Comparison of ENCODE assay signal across 14 cellular contexts in genomic region chr6:113530769-113531168, GRCh38.
DNase-seq lines count a peak whose midpoint lies in the region; ATAC-seq, FAIRE-seq and TF ChIP-seq lines count a peak whose summit lies in the region.
"Had no signal": no experiment of that assay in that cellular context is flagged by ENCODE, and none has a peak within 500 bp of the region (broad histone marks: within the 10 kb centered on the region; RNA-seq: fewer than 3 reads in every experiment).

No MANE protein-coding gene starts in this region.

- no peak overlapping the region for H3K4me3 Mint-ChIP-seq in astrocyte (ENCODE audit: unreplicated experiment)
- H3K4me3 Mint-ChIP-seq: immature natural killer cell; naive thymus-derived CD4-positive, alpha-beta T cell had no signal

- H3K4me2 ChIP-seq in A549 (0 out of 3 replicates have a peak overlapping the region, but pooled peaks have one; percentile 6), astrocyte (ENCODE audit: low read length) (no peak overlapping the region)

- H3K36me3 ChIP-seq in astrocyte (ENCODE audit: insufficient read depth, low read length) (no peaks in the 10 kb centered on the region), tibial artery (no peaks in the 10 kb centered on the region), stomach (no peaks in the 10 kb centered on the region)

- ATAC-seq in A549, result peak in 1 of 2 experiments; percentile 30; a peak in 1 of 6 replicates
- ATAC-seq in foreskin keratinocyte, result peak; percentile 93
- ATAC-seq in GM21360 (IDR thresholded peaks at IDR 0.05; ENCODE audit: unreplicated experiment), result no peak
- ATAC-seq: naive thymus-derived CD4-positive, alpha-beta T cell had no signal

- no peak for TF ChIP-seq CTCF in A549 (IDR thresholded peaks at IDR 0.05)
- TF ChIP-seq CTCF in astrocyte (IDR thresholded peaks at IDR 0.05; ENCODE audit: insufficient read depth, low read depth, low read length), result no peak
- no peak for TF ChIP-seq CTCF in foreskin keratinocyte (conservative IDR thresholded peaks at IDR 0.05)
- TF ChIP-seq CTCF in tibial artery (IDR thresholded peaks at IDR 0.05), result no peak
- no peak for TF ChIP-seq CTCF in stomach (IDR thresholded peaks at IDR 0.05)

- no peaks in the 10 kb centered on the region for H3K27me3 Mint-ChIP-seq in astrocyte (ENCODE audit: low read depth, unreplicated experiment)
- H3K27me3 Mint-ChIP-seq: naive thymus-derived CD4-positive, alpha-beta T cell had no signal

- WGBS in A549 (ENCODE audit: missing lambda C conversion rate), result 69% methylated on average over 4 of the region's 4 CpGs
- 86 to 98% (median 93%) methylated on average over 4 of the region's 4 CpGs for WGBS in stomach, 5 donors

- H3K27ac Mint-ChIP-seq in astrocyte (ENCODE audit: unreplicated experiment), result peak overlapping the region; percentile 79
- H3K27ac Mint-ChIP-seq: immature natural killer cell; naive thymus-derived CD4-positive, alpha-beta T cell had no signal

- FAIRE-seq in A549 (lab: Jason Lieb, UNC) (no peak), astrocyte (lab: Jason Lieb, UNC) (peak; percentile 41)

- no peaks in the 10 kb centered on the region for H3K27me3 ChIP-seq in astrocyte (ENCODE audit: insufficient read depth, low read length)
- H3K27me3 ChIP-seq in foreskin keratinocyte, result no peaks in the 10 kb centered on the region
- H3K27me3 ChIP-seq in tibial artery, result no peaks in the 10 kb centered on the region
- no peaks in the 10 kb centered on the region for H3K27me3 ChIP-seq in stomach

- H4K20me1 ChIP-seq in astrocyte (ENCODE audit: insufficient read depth, low read length), result no peaks in the 10 kb centered on the region

- no peaks in the 10 kb centered on the region for H3K79me2 ChIP-seq in astrocyte (ENCODE audit: insufficient read depth, low read length)

- TF ChIP-seq EP300 in A549 (IDR thresholded peaks at IDR 0.05) (no peak), stomach (IDR thresholded peaks at IDR 0.05) (no peak)

- CTCF ChIA-PET in A549 (lab: Yijun Ruan, JAX), result no interaction called here

- no peaks in the 10 kb centered on the region for H3K9me3 Mint-ChIP-seq in astrocyte (ENCODE audit: unreplicated experiment)

- H3K4me1 ChIP-seq in A549 (no peaks in the 10 kb centered on the region), astrocyte (ENCODE audit: insufficient read depth, low read length) (no peaks in the 10 kb centered on the region), foreskin keratinocyte (peaks cover 19% of the 10 kb centered on the region), tibial artery (no peaks in the 10 kb centered on the region), stomach (no peaks in the 10 kb centered on the region)

- H3K9me3 ChIP-seq in A549 (no peaks in the 10 kb centered on the region), astrocyte (ENCODE audit: insufficient read depth, low read depth, low read length) (no peaks in the 10 kb centered on the region), tibial artery (no peaks in the 10 kb centered on the region), stomach (no peaks in the 10 kb centered on the region)

- H3K4me3 ChIP-seq in A549 (no peak overlapping the region), astrocyte (ENCODE audit: insufficient read depth, low read depth, low read length) (no peak overlapping the region), tibial artery (no peak overlapping the region), stomach (no peak overlapping the region)
- H3K4me3 ChIP-seq: SK-N-MC had no signal

- POLR2A ChIA-PET in A549 (lab: Yijun Ruan, JAX), result no interaction called here

- H2AFZ ChIP-seq in astrocyte (ENCODE audit: low read depth, low read length), result no peak overlapping the region

- H3K9ac ChIP-seq in astrocyte (ENCODE audit: low read length), result no peak overlapping the region

- DNase-seq in A549 (ENCODE audit: low read depth in 1 of 2, low spot score in 1 of 2) (peak in 1 of 2 experiments; percentile 6), HT1080 (ENCODE audit: low read depth) (peak; percentile 53), astrocyte (ENCODE audit: low read depth) (peak; percentile 77), foreskin keratinocyte (peak; percentile 61 to 86), T-helper 9 cell (no peak), tibial artery (no peak), stomach (no peak)
- DNase-seq: activated CD4-positive, alpha-beta T cell treated with anti-CD3 and anti-CD28 coated beads for 1 hour; immature natural killer cell; naive thymus-derived CD4-positive, alpha-beta T cell; NCI-H524 treated with DMSO at 0.1 percent for 48 hours; stimulated activated CD4-positive, alpha-beta T cell treated with anti-CD3 and anti-CD28 coated beads, Interleukin-15, amount 100 ng/mL, for 24 hours had no signal

- no peaks in the 10 kb centered on the region for H3K36me3 Mint-ChIP-seq in astrocyte (ENCODE audit: low read depth, unreplicated experiment)
- H3K36me3 Mint-ChIP-seq: immature natural killer cell had no signal

- no peak for TF ChIP-seq RAD21 in A549 (conservative IDR thresholded peaks at IDR 0.05 in 1 of 2, IDR thresholded peaks at IDR 0.05 in 1 of 2)

- H3K27ac ChIP-seq in A549 (no peak overlapping the region), astrocyte (ENCODE audit: low read depth, low read length) (peak overlapping the region; percentile 9), foreskin keratinocyte (no peak overlapping the region), tibial artery (no peak overlapping the region), stomach (no peak overlapping the region)
- H3K27ac ChIP-seq: SK-N-MC had no signal

- H3K4me1 Mint-ChIP-seq in astrocyte (ENCODE audit: low read depth, unreplicated experiment), result peaks cover 7% of the 10 kb centered on the region
- H3K4me1 Mint-ChIP-seq: immature natural killer cell; naive thymus-derived CD4-positive, alpha-beta T cell had no signal

- TF ChIP-seq POLR2A in A549 (IDR thresholded peaks at IDR 0.05; ENCODE audit: low read length) (no peak), stomach (IDR thresholded peaks at IDR 0.05) (no peak)

- intact Hi-C loops in tibial artery (cut with DNase I; ENCODE audit: low total_unique reads) (no loop called here), stomach (cut with DNase I; ENCODE audit: low total_unique reads) (no loop called here)

TF ChIP-seq in A549, 52 proteins besides CTCF, POLR2A, EP300 and RAD21:
- TF ChIP-seq HES2 (IDR thresholded peaks at IDR 0.05), result no peak
- TF ChIP-seq HOXB5 (CRISPR knock-in tag; IDR thresholded peaks at IDR 0.05), result no peak

Comparison
In these comparisons a context has a peak if more than half of its experiments do, and no peak if none do; other contexts are left out.
1. DNase-seq: peak in HT1080 (single experiment), astrocyte (single experiment) and foreskin keratinocyte (2 of 2); none in T-helper 9 cell (single experiment), tibial artery (0 of 2) and stomach (single experiment).